ENCODE assay signal across 18 cellular contexts in genomic region chr2:202821538-202822160, GRCh38. TPM values are rescaled to one million over a fixed set of nuclear protein-coding genes. Genes with fewer than 3 reads are reported as not detected.
DNase-seq lines count a peak whose midpoint lies in the region; TF ChIP-seq lines count a peak whose summit lies in the region.
"Had no signal": no experiment of that assay in that cellular context is flagged by ENCODE, and none has a peak within 500 bp of the region (broad histone marks: within the 10 kb centered on the region; RNA-seq: fewer than 3 reads in every experiment).

No MANE protein-coding gene starts in this region.

- H3K36me3 Mint-ChIP-seq in activated CD4-positive, alpha-beta T cell treated with anti-CD3 and anti-CD28 coated beads, Interleukin-2, amount 10 ng/mL, durations not matched to agents 24 days and 14 days (ENCODE audit: low read depth): no peaks in the 10 kb centered on the region
- no peaks in the 10 kb centered on the region for H3K36me3 Mint-ChIP-seq in glutamatergic neuron (ENCODE audit: unreplicated experiment)
- H3K36me3 Mint-ChIP-seq: CD4-positive, alpha-beta memory T cell had no signal

- H3K27ac Mint-ChIP-seq in activated CD4-positive, alpha-beta T cell treated with anti-CD3 and anti-CD28 coated beads, Interleukin-2, amount 10 ng/mL, durations not matched to agents 24 days and 14 days: no peak overlapping the region
- H3K27ac Mint-ChIP-seq in glutamatergic neuron (ENCODE audit: unreplicated experiment): peak overlapping the region; percentile 73
- H3K27ac Mint-ChIP-seq: CD4-positive, alpha-beta memory T cell; H9 had no signal

- no peak overlapping the region for H3K4me3 ChIP-seq in PC-9
- H3K4me3 ChIP-seq: SJCRH30 had no signal

- no peaks in the 10 kb centered on the region for H3K27me3 ChIP-seq in PC-9 (ENCODE audit: insufficient read depth, low read depth)
- H3K27me3 ChIP-seq: BE2C, SJCRH30 had no signal

- no TSS peak for BruUV-seq in PC-9 (replicated peaks; lab: Mats Ljungman, UMichigan)

- no peaks in the 10 kb centered on the region for H3K4me1 ChIP-seq in PC-9 (replicated peaks; ENCODE audit: insufficient read depth)

- intact Hi-C loops in activated CD4-positive, alpha-beta T cell treated with anti-CD3 and anti-CD28 coated beads, Interleukin-2, amount 10 ng/mL, durations not matched to agents 24 days and 14 days (cut with micrococcal nuclease): no loop called here
- intact Hi-C loops in PC-9 (cut with micrococcal nuclease; ENCODE audit: unreplicated experiment): no loop called here

- H2AFZ ChIP-seq in PC-9: no peak overlapping the region

- TF ChIP-seq CTCF in glutamatergic neuron (IDR thresholded peaks at IDR 0.05; ENCODE audit: partially characterized antibody, unreplicated experiment) (no peak), PC-9 (conservative IDR thresholded peaks at IDR 0.05) (no peak)

- no peak overlapping the region for H3K4me2 ChIP-seq in PC-9

- DNase-seq in activated CD4-positive, alpha-beta T cell treated with anti-CD3 and anti-CD28 coated beads, Interleukin-2, amount 10 ng/mL, durations not matched to agents 24 days and 14 days: peak; percentile 37
- no peak for DNase-seq in activated CD4-positive, alpha-beta T cell treated with anti-CD3 and anti-CD28 coated beads for 4 hours
- DNase-seq in NCI-H1694 treated with DMSO at 0.1 percent for 48 hours (lab: John Stamatoyannopoulos, UW) (peak; percentile 92), glutamatergic neuron (no peak), iPS-NIHi11 (ENCODE audit: low spot score) (no peak), NCI-H510A treated with DMSO at 0.1 percent for 48 hours (lab: John Stamatoyannopoulos, UW) (no peak), PC-9 (no peak)
- no peak for DNase-seq in activated CD4-positive, CD25-positive, alpha-beta regulatory T cell treated with anti-CD3 and anti-CD28 coated beads, Interleukin-2, amount 50 U/mL, for 72 hours
- DNase-seq: 8988T; BE2C; CD4-positive, alpha-beta memory T cell; H9; KBM-7; NCI-H1417 treated with DMSO at 0.1 percent for 48 hours; NCI-H2029 treated with DMSO at 0.1 percent for 48 hours; NCI-H524 treated with DMSO at 0.1 percent for 48 hours; RPMI8226 had no signal

- no peaks in the 10 kb centered on the region for H3K79me2 ChIP-seq in PC-9 (ENCODE audit: low read depth)

- no peaks in the 10 kb centered on the region for H3K9me3 Mint-ChIP-seq in activated CD4-positive, alpha-beta T cell treated with anti-CD3 and anti-CD28 coated beads, Interleukin-2, amount 10 ng/mL, durations not matched to agents 24 days and 14 days
- no peaks in the 10 kb centered on the region for H3K9me3 Mint-ChIP-seq in glutamatergic neuron (ENCODE audit: unreplicated experiment)
- H3K9me3 Mint-ChIP-seq: CD4-positive, alpha-beta memory T cell; H9 had no signal

- no peak overlapping the region for H3K27ac ChIP-seq in PC-9
- H3K27ac ChIP-seq: SJCRH30 had no signal

- no peaks in the 10 kb centered on the region for H4K20me1 ChIP-seq in PC-9 (ENCODE audit: insufficient read depth)

- no peaks in the 10 kb centered on the region for H3K9me2 ChIP-seq in PC-9 (ENCODE audit: insufficient read depth)

- no peaks in the 10 kb centered on the region for H3K4me1 Mint-ChIP-seq in activated CD4-positive, alpha-beta T cell treated with anti-CD3 and anti-CD28 coated beads, Interleukin-2, amount 10 ng/mL, durations not matched to agents 24 days and 14 days
- peaks cover 14% of the 10 kb centered on the region for H3K4me1 Mint-ChIP-seq in glutamatergic neuron (ENCODE audit: low read depth, unreplicated experiment)
- H3K4me1 Mint-ChIP-seq: CD4-positive, alpha-beta memory T cell; H9 had no signal

- no peaks in the 10 kb centered on the region for H3F3A ChIP-seq in PC-9 (ENCODE audit: insufficient read depth, low read depth)

- no peak overlapping the region for H3K4me3 Mint-ChIP-seq in activated CD4-positive, alpha-beta T cell treated with anti-CD3 and anti-CD28 coated beads, Interleukin-2, amount 10 ng/mL, durations not matched to agents 24 days and 14 days
- H3K4me3 Mint-ChIP-seq in glutamatergic neuron (ENCODE audit: unreplicated experiment): no peak overlapping the region
- H3K4me3 Mint-ChIP-seq: CD4-positive, alpha-beta memory T cell; H9 had no signal

- no peaks in the 10 kb centered on the region for H3K27me3 Mint-ChIP-seq in activated CD4-positive, alpha-beta T cell treated with anti-CD3 and anti-CD28 coated beads, Interleukin-2, amount 10 ng/mL, durations not matched to agents 24 days and 14 days
- no peaks in the 10 kb centered on the region for H3K27me3 Mint-ChIP-seq in glutamatergic neuron (ENCODE audit: unreplicated experiment)
- H3K27me3 Mint-ChIP-seq: CD4-positive, alpha-beta memory T cell had no signal

- POLR2A ChIA-PET in PC-9 (lab: Charles Lee; ENCODE audit: unreplicated experiment): no interaction called here

- CTCF ChIA-PET in PC-9 (lab: Charles Lee): no interaction called here

- no peaks in the 10 kb centered on the region for H3K9me3 ChIP-seq in PC-9 (ENCODE audit: insufficient read depth, low read depth)
- H3K9me3 ChIP-seq: BE2C, SJCRH30 had no signal

- H3K36me3 ChIP-seq in PC-9 (ENCODE audit: low read depth): no peaks in the 10 kb centered on the region
- H3K36me3 ChIP-seq: BE2C, SJCRH30 had no signal

RNA-seq across cellular contexts. Expression of gene ICA1L, which starts 49.9 kb away (rescaled TPM):
- 6.6 and 7.8 TPM in 2 replicates for total RNA-seq in activated CD4-positive, alpha-beta T cell treated with anti-CD3 and anti-CD28 coated beads, Interleukin-2, amount 10 ng/mL, durations not matched to agents 24 days and 14 days
- total RNA-seq in glutamatergic neuron (ENCODE audit: unreplicated experiment) (12.0 TPM), PC-9 (2021) (0.20 TPM in 1 of 2 replicates, not detected in the other)

Comparison
In these comparisons a context has a peak if more than half of its experiments do, and no peak if none do; other contexts are left out.
1. DNase-seq: peak in activated CD4-positive, alpha-beta T cell treated with anti-CD3 and anti-CD28 coated beads, Interleukin-2, amount 10 ng/mL, durations not matched to agents 24 days and 14 days (single experiment) and NCI-H1694 treated with DMSO at 0.1 percent for 48 hours (single experiment); none in activated CD4-positive, alpha-beta T cell treated with anti-CD3 and anti-CD28 coated beads for 4 hours (0 of 2), glutamatergic neuron (single experiment), iPS-NIHi11 (single experiment), NCI-H510A treated with DMSO at 0.1 percent for 48 hours (single experiment), PC-9 (0 of 2) and activated CD4-positive, CD25-positive, alpha-beta regulatory T cell treated with anti-CD3 and anti-CD28 coated beads, Interleukin-2, amount 50 U/mL, for 72 hours (single experiment).